ENCODE assay signal across 21 cellular contexts in genomic region chr12:111602348-111602747, GRCh38. TPM values are rescaled to one million over a fixed set of nuclear protein-coding genes. Genes with fewer than 3 reads are reported as not detected.
DNase-seq lines count a peak whose midpoint lies in the region; ATAC-seq, FAIRE-seq and TF ChIP-seq lines count a peak whose summit lies in the region.
"Had no signal": no experiment of that assay in that cellular context is flagged by ENCODE, and none has a peak within 500 bp of the region (broad histone marks: within the 10 kb centered on the region; RNA-seq: fewer than 3 reads in every experiment).

No MANE protein-coding gene starts in this region.

- no peak overlapping the region for H2AFZ ChIP-seq in SK-N-SH (ENCODE audit: low read depth)
- no peak overlapping the region for H2AFZ ChIP-seq in keratinocyte (ENCODE audit: control insufficient read depth, low read length)
- H2AFZ ChIP-seq in smooth muscle cell (ENCODE audit: low read depth), result no peak overlapping the region
- H2AFZ ChIP-seq: GM23338 had no signal

- TF ChIP-seq RAD21 in SK-N-SH (IDR thresholded peaks at IDR 0.05; ENCODE audit: low read length), result no peak

- H3K36me3 ChIP-seq in SK-N-SH (replicated peaks in 1 of 2; ENCODE audit: control insufficient read depth in 1 of 2, insufficient read depth in 2 of 2, low read length in 1 of 2) (no peaks in the 10 kb centered on the region), keratinocyte (ENCODE audit: control insufficient read depth in 2 of 2, extremely low read depth in 1 of 2, insufficient read depth in 2 of 2, low read length in 2 of 2) (no peaks in the 10 kb centered on the region), smooth muscle cell (ENCODE audit: low read depth) (no peaks in the 10 kb centered on the region)

- H3K9me2 ChIP-seq in SK-N-SH, result no peaks in the 10 kb centered on the region

- peaks cover 13% of the 10 kb centered on the region for H3K4me1 Mint-ChIP-seq in type B pancreatic cell (ENCODE audit: unreplicated experiment)

- CTCF ChIA-PET in SK-N-SH (lab: Yijun Ruan, JAX), result no interaction called here

- H3K9me3 Mint-ChIP-seq in type B pancreatic cell, result no peaks in the 10 kb centered on the region
- H3K9me3 Mint-ChIP-seq: HFFc6, IgD-negative memory B cell had no signal

- no peak overlapping the region for H3K27ac ChIP-seq in SK-N-SH (ENCODE audit: low read depth in 2 of 2, low read length in 1 of 2)
- H3K27ac ChIP-seq in keratinocyte (ENCODE audit: control insufficient read depth, insufficient read depth, low read length), result no peak overlapping the region
- H3K27ac ChIP-seq in smooth muscle cell (ENCODE audit: low read depth), result no peak overlapping the region
- H3K27ac ChIP-seq: 22Rv1, A549, C4-2B had no signal

- peak overlapping the region; percentile 39 for H3K4me3 Mint-ChIP-seq in type B pancreatic cell
- H3K4me3 Mint-ChIP-seq: CD4-positive, alpha-beta memory T cell; GM23338; HFFc6 had no signal

- DNase-seq in SK-N-SH (no peak), NB4 (ENCODE audit: low read depth) (no peak), keratinocyte (ENCODE audit: low read depth, low spot score) (no peak), type B pancreatic cell (ENCODE audit: extremely low spot score, unreplicated experiment) (no peak), GM19238 (ENCODE audit: insufficient read length, low spot score) (no peak), smooth muscle cell (lab: John Stamatoyannopoulos, UW; ENCODE audit: unreplicated experiment) (no peak)
- DNase-seq: AML-193; CD4-positive, alpha-beta memory T cell; DMS153; DMS79; GDM1; HCEC 1CT; HFFc6 had no signal

- dilution Hi-C loops in keratinocyte (cut with MboI; ENCODE audit: extremely low pct_ligation_motif_present, low sequenced_read_pairs), result no loop called here

- POLR2A ChIA-PET in SK-N-SH (lab: Yijun Ruan, JAX), result no interaction called here

- no peak for TF ChIP-seq POLR2A in NB4 (IDR thresholded peaks at IDR 0.05; ENCODE audit: extremely low read depth, insufficient read length)

- H3K9me3 ChIP-seq in SK-N-SH (no peaks in the 10 kb centered on the region), keratinocyte (ENCODE audit: control insufficient read depth, low read depth, low read length) (no peaks in the 10 kb centered on the region), smooth muscle cell (replicated peaks; ENCODE audit: low read depth) (no peaks in the 10 kb centered on the region)
- H3K9me3 ChIP-seq: A549 had no signal

- H3K27me3 ChIP-seq in SK-N-SH (ENCODE audit: insufficient read depth), result no peaks in the 10 kb centered on the region
- no peaks in the 10 kb centered on the region for H3K27me3 ChIP-seq in keratinocyte (ENCODE audit: control insufficient read depth, extremely low read depth, insufficient read depth, low read length)
- no peaks in the 10 kb centered on the region for H3K27me3 ChIP-seq in smooth muscle cell (ENCODE audit: low read depth)

- peaks cover 10% of the 10 kb centered on the region for H4K20me1 ChIP-seq in SK-N-SH (ENCODE audit: insufficient read depth)
- H4K20me1 ChIP-seq in keratinocyte (ENCODE audit: control insufficient read depth, extremely low read depth, insufficient read depth, low read length), result no peaks in the 10 kb centered on the region
- H4K20me1 ChIP-seq in smooth muscle cell (ENCODE audit: low read depth), result peaks cover 4% of the 10 kb centered on the region

- WGBS in SK-N-SH (ENCODE audit: low lambda C conversion rate), result 98% methylated on average over 2 of the region's 2 CpGs
- 98% methylated on average over 2 of the region's 2 CpGs for WGBS in smooth muscle cell (ENCODE audit: low lambda C conversion rate)

- H3K4me3 ChIP-seq in SK-N-SH (ENCODE audit: low read depth in 2 of 2, low read length in 1 of 2), result no peak overlapping the region
- no peak overlapping the region for H3K4me3 ChIP-seq in NB4 (ENCODE audit: low read depth, low read length)
- no peak overlapping the region for H3K4me3 ChIP-seq in keratinocyte (ENCODE audit: control insufficient read depth in 2 of 3, extremely low read depth in 1 of 3, insufficient read depth in 2 of 3, low read depth in 1 of 3, low read length in 3 of 3)
- no peak overlapping the region for H3K4me3 ChIP-seq in smooth muscle cell
- H3K4me3 ChIP-seq: A549, GM23338 had no signal

- H3K4me1 ChIP-seq in SK-N-SH (ENCODE audit: control insufficient read depth in 1 of 2, insufficient read depth in 2 of 2, low read depth in 1 of 2, low read length in 1 of 2) (peaks cover 0 to 6% of the 10 kb centered on the region in 2 experiments; a peak in 3 of 4 replicates), keratinocyte (ENCODE audit: control insufficient read depth, extremely low read depth, insufficient read depth, low read length) (peaks cover 9% of the 10 kb centered on the region), smooth muscle cell (ENCODE audit: low read depth) (peaks cover 6% of the 10 kb centered on the region)

- no peaks in the 10 kb centered on the region for H3K36me3 Mint-ChIP-seq in type B pancreatic cell
- H3K36me3 Mint-ChIP-seq: IgD-negative memory B cell had no signal

- peaks cover 22% of the 10 kb centered on the region for H3K79me2 ChIP-seq in SK-N-SH (ENCODE audit: insufficient read depth)
- H3K79me2 ChIP-seq in keratinocyte (ENCODE audit: control insufficient read depth, insufficient read depth, low read length), result peaks cover 15% of the 10 kb centered on the region
- peaks cover 21% of the 10 kb centered on the region for H3K79me2 ChIP-seq in smooth muscle cell (ENCODE audit: low read depth)

- peak overlapping the region; percentile 14 for H3K27ac Mint-ChIP-seq in type B pancreatic cell
- H3K27ac Mint-ChIP-seq: GM23338, HFFc6 had no signal

- peaks cover 2% of the 10 kb centered on the region for H3K27me3 Mint-ChIP-seq in type B pancreatic cell
- H3K27me3 Mint-ChIP-seq: IgD-negative memory B cell had no signal

- ATAC-seq in SK-N-SH treated with all-trans-retinoic acid at 6 μM for 48 hours, result no peak
- ATAC-seq: A549, GM23338 had no signal

- TF ChIP-seq CTCF in SK-N-SH (IDR thresholded peaks at IDR 0.05) (no peak), NB4 (IDR thresholded peaks at IDR 0.05; ENCODE audit: low read depth, low read length) (peak; percentile 1), keratinocyte (optimal IDR thresholded peaks at IDR 0.05 in 1 of 3, IDR thresholded peaks at IDR 0.05 in 1 of 3, conservative IDR thresholded peaks at IDR 0.05 in 1 of 3; ENCODE audit: extremely low read depth in 1 of 3, insufficient read depth in 2 of 3, low read length in 3 of 3) (no peak), type B pancreatic cell (conservative IDR thresholded peaks at IDR 0.05) (no peak), smooth muscle cell (IDR thresholded peaks at IDR 0.05; ENCODE audit: borderline replicate concordance, insufficient read depth, poor library complexity, severe bottlenecking) (no peak)

- FAIRE-seq in keratinocyte (lab: Jason Lieb, UNC), result peak; percentile 9
- FAIRE-seq: A549, H54, HTR-8/SVneo had no signal

- no peak for TF ChIP-seq EP300 in SK-N-SH (IDR thresholded peaks at IDR 0.05; ENCODE audit: borderline replicate concordance in 1 of 2, low read depth in 1 of 2, low read length in 1 of 2)

- H3F3A ChIP-seq in SK-N-SH (replicated peaks; ENCODE audit: insufficient read depth) (peaks cover 18% of the 10 kb centered on the region), smooth muscle cell (ENCODE audit: low read depth) (no peaks in the 10 kb centered on the region)

- H3K9ac ChIP-seq in SK-N-SH (no peak overlapping the region), keratinocyte (ENCODE audit: control insufficient read depth, extremely low read depth, insufficient read depth, low read length) (no peak overlapping the region), smooth muscle cell (ENCODE audit: low read depth) (no peak overlapping the region)

- H3K4me2 ChIP-seq in SK-N-SH (no peak overlapping the region), keratinocyte (ENCODE audit: control insufficient read depth, extremely low read depth, insufficient read depth, low read depth, low read length) (no peak overlapping the region), smooth muscle cell (no peak overlapping the region)
- H3K4me2 ChIP-seq: A549, GM23338 had no signal

- H3K9me1 ChIP-seq in keratinocyte (ENCODE audit: control insufficient read depth, extremely low read depth, insufficient read depth, low read length), result no peaks in the 10 kb centered on the region

TF ChIP-seq in SK-N-SH, 30 proteins besides CTCF, POLR2A, EP300 and RAD21 (continues in another document):
- TF ChIP-seq PBX3 (IDR thresholded peaks at IDR 0.05) (no peak), NFIC (IDR thresholded peaks at IDR 0.05; ENCODE audit: borderline replicate concordance) (no peak), RCOR1 (IDR thresholded peaks at IDR 0.05; ENCODE audit: low read length) (no peak), FOXJ3 (CRISPR knock-in tag; IDR thresholded peaks at IDR 0.05) (no peak), FOSL2 (IDR thresholded peaks at IDR 0.05; ENCODE audit: borderline replicate concordance, low read depth) (no peak)

RNA-seq across cellular contexts. Expression of gene ATXN2, which starts 3.2 kb away (rescaled TPM):
- 22.8 and 35.7 TPM in 2 replicates for polyA plus RNA-seq in SK-N-SH (2012; rRNA removed)
- polyA plus RNA-seq in SK-N-SH (2012; cell fraction: cytosol; rRNA removed), result 25.2 and 31.2 TPM in 2 replicates
- 114 and 133 TPM in 2 replicates for polyA plus RNA-seq in SK-N-SH (2012; cell fraction: nucleus; rRNA removed)
- 16.9 to 24.1 TPM (median 19.6 TPM) in 3 replicates for polyA plus RNA-seq in keratinocyte
- 47.9 TPM for polyA plus RNA-seq in keratinocyte (2011; ENCODE audit: low read depth)
- polyA plus RNA-seq in keratinocyte (2011; cell fraction: cytosol; rRNA removed), result 18.1 and 21.8 TPM in 2 replicates
- 90.8 and 103 TPM in 2 replicates for polyA plus RNA-seq in keratinocyte (2011; cell fraction: nucleus; rRNA removed)
- polyA plus RNA-seq in keratinocyte (2012; ENCODE audit: low replicate concordance), result 30.8 and 36.4 TPM in 2 replicates
- 44.8 to 88.9 TPM (median 88.4 TPM) in 3 replicates for polyA minus RNA-seq in keratinocyte
- polyA minus RNA-seq in keratinocyte (2011; cell fraction: cytosol; rRNA and poly(A)+ RNA removed), result 33.0 TPM
- 51.6 and 92.2 TPM in 2 replicates for polyA minus RNA-seq in keratinocyte (2011; cell fraction: nucleus; rRNA and poly(A)+ RNA removed)
- 63.4 and 80.9 TPM in 2 replicates for total RNA-seq in type B pancreatic cell (ENCODE audit: low replicate concordance)
- total RNA-seq in smooth muscle cell, result 26.8 and 29.3 TPM in 2 replicates
- polyA plus RNA-seq in smooth muscle cell, result 39.6 and 46.3 TPM in 2 replicates
